ENCODE assay signal across 12 cellular contexts in the genomic region with DNA sequence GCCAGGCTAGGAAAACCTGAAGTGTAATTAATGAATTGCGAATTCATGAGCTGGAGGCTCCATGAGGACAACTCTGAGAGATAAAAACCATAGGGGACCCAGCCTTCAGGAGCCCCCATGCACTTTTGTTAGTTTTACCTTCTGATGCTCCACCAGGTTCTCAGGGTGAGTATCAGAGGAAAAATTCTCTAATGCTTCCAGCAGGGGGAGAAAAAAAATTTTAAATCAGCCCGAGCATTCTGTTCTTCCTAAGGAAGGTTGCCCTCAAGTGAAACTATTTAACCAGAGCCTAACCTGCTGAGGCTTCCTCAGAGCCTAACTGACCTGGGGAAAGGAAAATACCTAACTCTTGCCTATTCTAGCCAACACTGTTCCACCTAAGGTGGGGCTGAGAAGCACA.
DNase-seq lines count a peak whose midpoint lies in the region; ATAC-seq, FAIRE-seq and TF ChIP-seq lines count a peak whose summit lies in the region.
"Had no signal": no experiment of that assay in that cellular context is flagged by ENCODE, and none has a peak within 500 bp of the region (broad histone marks: within the 10 kb centered on the region; RNA-seq: fewer than 3 reads in every experiment).

No MANE protein-coding gene starts in this region.

- no peak for TF ChIP-seq EP300 in H1 (IDR thresholded peaks at IDR 0.05; ENCODE audit: borderline replicate concordance in 1 of 2, low read depth in 2 of 2, low read length in 2 of 2)

- TF ChIP-seq CTCF in GM23338 (conservative IDR thresholded peaks at IDR 0.05; ENCODE audit: low read depth in 2 of 2) (peak; percentile 30 to 58), H1 (IDR thresholded peaks at IDR 0.05; ENCODE audit: control extremely low read depth in 1 of 3, insufficient read depth in 1 of 3, low read depth in 1 of 3, low read length in 3 of 3) (peak in 2 of 3 experiments; percentile 29 to 41; a peak in 3 of 4 replicates), neural crest cell (conservative IDR thresholded peaks at IDR 0.05) (peak; percentile 57)

- H3K4me2 ChIP-seq in GM23338 (no peak overlapping the region), H1 (ENCODE audit: insufficient read depth in 1 of 2, low read depth in 2 of 2, low read length in 2 of 2) (no peak overlapping the region)

- H3K4me3 ChIP-seq in GM23338 (no peak overlapping the region), H1 (ENCODE audit: extremely low read depth in 1 of 4, insufficient read depth in 2 of 4, low read depth in 3 of 4, low read length in 4 of 4) (no peak overlapping the region), small intestine (ENCODE audit: low read depth in 1 of 2, low read length in 2 of 2) (no peak overlapping the region)
- H3K4me3 ChIP-seq: pancreas had no signal

- H3K27me3 Mint-ChIP-seq in GM23338 (ENCODE audit: insufficient read depth, low read depth, poor library complexity) (peaks cover 1% of the 10 kb centered on the region), neural crest cell (ENCODE audit: low read depth) (no peaks in the 10 kb centered on the region)
- H3K27me3 Mint-ChIP-seq: activated CD4-positive, alpha-beta memory T cell treated with anti-CD3 and anti-CD28 coated beads for 36 hours had no signal

- H4K20me1 ChIP-seq in GM23338 (replicated peaks; ENCODE audit: insufficient read depth): no peaks in the 10 kb centered on the region
- H4K20me1 ChIP-seq in H1 (replicated peaks in 1 of 2; ENCODE audit: control insufficient read depth in 1 of 2, insufficient read depth in 2 of 2, low read length in 2 of 2): no peaks in the 10 kb centered on the region

- POLR2A ChIA-PET in H1 (lab: Charles Lee; ENCODE audit: partially characterized antibody): no interaction called here

- peak; percentile 75 for ATAC-seq in GM23338
- ATAC-seq: left ventricle myocardium superior, pancreas had no signal

- no peaks in the 10 kb centered on the region for H3K9me3 Mint-ChIP-seq in GM23338
- peaks cover 3% of the 10 kb centered on the region for H3K9me3 Mint-ChIP-seq in neural crest cell

- TF ChIP-seq RAD21 in H1 (IDR thresholded peaks at IDR 0.05 in 1 of 2, conservative IDR thresholded peaks at IDR 0.05 in 1 of 2; ENCODE audit: low read depth in 2 of 2, low read length in 2 of 2): peak; percentile 38 to 46; a peak in 3 of 4 replicates

- 72% methylated on average over 2 of the region's 2 CpGs; no CpG with 5 or more reads in 1 of the 2 experiments for WGBS in H1 (ENCODE audit: extremely low coverage in 1 of 2, insufficient coverage in 1 of 2, insufficient read length in 1 of 2, insufficient replicate concordance in 2 of 2, low coverage in 1 of 2, low lambda C conversion rate in 2 of 2, missing lambda C conversion rate in 1 of 2), 2 experiments
- 45 to 54% (median 48%) methylated on average over 2 of the region's 2 CpGs for WGBS in small intestine, 3 donors

- H3K9me3 ChIP-seq in H1 (ENCODE audit: insufficient read depth in 2 of 2, low read depth in 1 of 2, low read length in 1 of 2) (no peaks in the 10 kb centered on the region), small intestine (ENCODE audit: control insufficient read depth, low read depth) (no peaks in the 10 kb centered on the region)
- H3K9me3 ChIP-seq: pancreas had no signal

- H3K4me1 Mint-ChIP-seq in GM23338 (peaks cover 31% of the 10 kb centered on the region), neural crest cell (peaks cover 20% of the 10 kb centered on the region)

- H2BK12ac ChIP-seq in H1 (ENCODE audit: low read depth, low read length): no peak overlapping the region

- no peak overlapping the region for H3K23ac ChIP-seq in H1 (ENCODE audit: insufficient read length)

- H3K27me3 ChIP-seq in GM23338 (ENCODE audit: insufficient read depth) (no peaks in the 10 kb centered on the region), H1 (replicated peaks in 1 of 4; ENCODE audit: control insufficient read depth in 3 of 4, extremely low read depth in 1 of 4, insufficient read depth in 3 of 4, low read length in 3 of 4) (no peaks in the 10 kb centered on the region), small intestine (ENCODE audit: control insufficient read depth in 2 of 2, insufficient read depth in 2 of 2, low read length in 2 of 2) (no peaks in the 10 kb centered on the region)
- H3K27me3 ChIP-seq: pancreas had no signal

- H3K36me3 ChIP-seq in GM23338 (ENCODE audit: insufficient read depth) (no peaks in the 10 kb centered on the region), H1 (ENCODE audit: control insufficient read depth in 2 of 4, insufficient read depth in 4 of 4, low read length in 3 of 4) (no peaks in the 10 kb centered on the region), small intestine (ENCODE audit: control insufficient read depth in 2 of 2, insufficient read depth in 2 of 2, low read length in 2 of 2) (no peaks in the 10 kb centered on the region)
- H3K36me3 ChIP-seq: pancreas had no signal

- H3K36me3 Mint-ChIP-seq in GM23338 (ENCODE audit: low read depth): no peaks in the 10 kb centered on the region
- peaks cover 5% of the 10 kb centered on the region for H3K36me3 Mint-ChIP-seq in neural crest cell (ENCODE audit: low read depth)
- H3K36me3 Mint-ChIP-seq: activated CD4-positive, alpha-beta memory T cell treated with anti-CD3 and anti-CD28 coated beads for 36 hours had no signal

- peaks cover 16% of the 10 kb centered on the region for H3K4me1 ChIP-seq in GM23338 (ENCODE audit: insufficient read depth)
- peaks cover 0 to 12% (median 6%) of the 10 kb centered on the region in 4 experiments; a peak in 4 of 7 replicates for H3K4me1 ChIP-seq in H1 (replicated peaks in 1 of 4; ENCODE audit: control insufficient read depth in 3 of 4, insufficient read depth in 4 of 4, low read length in 3 of 4)
- no peaks in the 10 kb centered on the region for H3K4me1 ChIP-seq in small intestine (ENCODE audit: control insufficient read depth in 2 of 2, insufficient read depth in 1 of 2, low read depth in 1 of 2, low read length in 1 of 2)
- H3K4me1 ChIP-seq: pancreas had no signal

- H2BK20ac ChIP-seq in H1 (ENCODE audit: low read length): no peak overlapping the region; the same call in 1 of the 2 replicates

- no peak overlapping the region for H3K4ac ChIP-seq in H1 (replicated peaks; ENCODE audit: insufficient read length, low read depth, low read length)

- H4K91ac ChIP-seq in H1 (replicated peaks; ENCODE audit: insufficient read length, low read length): no peak overlapping the region

- no peak for TF ChIP-seq POLR2A in H1 (IDR thresholded peaks at IDR 0.05; ENCODE audit: control extremely low read depth in 1 of 2, low read depth in 2 of 2, low read length in 2 of 2)

- CTCF ChIA-PET in H1 (lab: Charles Lee; ENCODE audit: partially characterized antibody): interaction anchor here (0.7 to 1.4 kb wide), 7 partner anchors 9 to 277 kb away, joined by 3 to 7 read pairs (median 3); no protein-coding TSS in a partner anchor

- H3K79me2 ChIP-seq in GM23338 (replicated peaks; ENCODE audit: insufficient read depth) (no peaks in the 10 kb centered on the region), H1 (ENCODE audit: control insufficient read depth in 1 of 2, insufficient read depth in 2 of 2, low read length in 2 of 2) (no peaks in the 10 kb centered on the region)

- no peak overlapping the region for H3K56ac ChIP-seq in H1 (replicated peaks; ENCODE audit: insufficient read length, low read depth, low read length)

- H3K27ac Mint-ChIP-seq in GM23338 (no peak overlapping the region), neural crest cell (ENCODE audit: unreplicated experiment) (no peak overlapping the region)
- H3K27ac Mint-ChIP-seq: activated CD4-positive, alpha-beta memory T cell treated with anti-CD3 and anti-CD28 coated beads for 36 hours had no signal

- H2BK120ac ChIP-seq in H1 (replicated peaks; ENCODE audit: low read depth, low read length): no peak overlapping the region

- no peak overlapping the region for H3K27ac ChIP-seq in GM23338 (ENCODE audit: low read depth)
- no peak overlapping the region for H3K27ac ChIP-seq in H1 (ENCODE audit: low read depth, low read length)
- no peak overlapping the region for H3K27ac ChIP-seq in small intestine (ENCODE audit: low read depth in 1 of 2, low read length in 1 of 2)
- H3K27ac ChIP-seq: pancreas had no signal

- no peaks in the 10 kb centered on the region for H3K79me1 ChIP-seq in H1 (ENCODE audit: low read depth, low read length)

- peak; percentile 39 for FAIRE-seq in H1 (lab: Jason Lieb, UNC)
- no peak for FAIRE-seq in small intestine (lab: Jason Lieb, UNC)
- FAIRE-seq: pancreas had no signal

- no peak overlapping the region for H2BK5ac ChIP-seq in H1 (ENCODE audit: low read depth, low read length)

- H2AFZ ChIP-seq in GM23338 (no peak overlapping the region), H1 (ENCODE audit: low read length) (peak overlapping the region; percentile 96)

- H3F3A ChIP-seq in GM23338 (replicated peaks; ENCODE audit: low read depth): no peaks in the 10 kb centered on the region

- H3K23me2 ChIP-seq in H1 (ENCODE audit: low read depth, low read length): no peaks in the 10 kb centered on the region

- no peak overlapping the region for H3K14ac ChIP-seq in H1 (ENCODE audit: insufficient read length)

- H4K5ac ChIP-seq in H1 (ENCODE audit: insufficient read length, low read depth, low read length): no peak overlapping the region

- no peak overlapping the region for H4K8ac ChIP-seq in H1 (ENCODE audit: extremely low read depth, insufficient read depth, low read length)

- H2AK5ac ChIP-seq in H1 (ENCODE audit: low read depth, low read length): no peak overlapping the region

- no peak overlapping the region for H3K4me3 Mint-ChIP-seq in GM23338
- no peak overlapping the region for H3K4me3 Mint-ChIP-seq in neural crest cell
- H3K4me3 Mint-ChIP-seq: activated CD4-positive, alpha-beta memory T cell treated with anti-CD3 and anti-CD28 coated beads for 36 hours had no signal

- H3K9ac ChIP-seq in H1 (replicated peaks in 1 of 4; ENCODE audit: extremely low read depth in 1 of 4, low read depth in 3 of 4, low read length in 3 of 4): no peak overlapping the region

- no peaks in the 10 kb centered on the region for H3K9me2 ChIP-seq in GM23338 (ENCODE audit: insufficient read depth)

- H3K18ac ChIP-seq in H1 (ENCODE audit: extremely low read depth, low read length): no peak overlapping the region

- DNase-seq in GM23338 (ENCODE audit: low spot score) (peak; percentile 62), NCI-H82 treated with DMSO at 0.1 percent for 48 hours (lab: John Stamatoyannopoulos, UW; ENCODE audit: unreplicated experiment) (peak; percentile 0), H1 (ENCODE audit: low read depth in 1 of 2, low spot score in 2 of 2) (no peak), neural crest cell (ENCODE audit: low read depth, low spot score) (no peak), NCI-H1930 (lab: John Stamatoyannopoulos, UW) (no peak), small intestine (no peak), T-helper 9 cell (no peak)
- DNase-seq: activated CD4-positive, alpha-beta memory T cell treated with anti-CD3 and anti-CD28 coated beads for 36 hours; left ventricle myocardium superior; pancreas; stimulated activated CD4-positive, alpha-beta T cell treated with anti-CD3 and anti-CD28 coated beads, Interleukin-4, amount 100 ng/mL, for 1 hour; SW 1271 had no signal

- H2BK15ac ChIP-seq in H1 (ENCODE audit: low read length): peak overlapping the region; percentile 7; the same call in 1 of the 2 replicates

Comparison
In these comparisons a context has a peak if more than half of its experiments do, and no peak if none do; other contexts are left out.
1. DNase-seq: peak in GM23338 (single experiment) and NCI-H82 treated with DMSO at 0.1 percent for 48 hours (single experiment); none in H1 (0 of 2), neural crest cell (single experiment), NCI-H1930 (0 of 2), small intestine (single experiment) and T-helper 9 cell (single experiment).
2. Peak in every context shown above with its lines, with median percentiles within 50 percentile points of each other: CTCF ChIP-seq.